In genomic region chr9:18393340-18394130, GRCh38 we compare ENCODE assay signal across 9 cellular contexts.
A peak's percentile ranks its signal among the peaks of the same experiment; 100 is the strongest.
DNase-seq lines count a peak whose midpoint lies in the region; ATAC-seq and TF ChIP-seq lines count a peak whose summit lies in the region.
"Had no signal": no experiment of that assay in that cellular context is flagged by ENCODE, and none has a peak within 500 bp of the region (broad histone marks: within the 10 kb centered on the region; RNA-seq: fewer than 3 reads in every experiment).

No MANE protein-coding gene starts in this region.

- 70 to 86% (median 74%) methylated on average over 4 of the region's 4 CpGs for WGBS in spleen, 5 donors

- no peak overlapping the region for H3K4me3 Mint-ChIP-seq in activated naive CD8-positive, alpha-beta T cell treated with anti-CD3 and anti-CD28 coated beads, Interleukin-2, amount 50 U/mL, for 24 hours
- H3K4me3 Mint-ChIP-seq: dendritic cell treated with granulocyte-macrophage colony-stimulating factor and Interleukin-4, amounts not matched to agents 40 ng/mL and 50 ng/mL, for 4 days had no signal

- no peaks in the 10 kb centered on the region for H3K36me3 ChIP-seq in mucosa of rectum (ENCODE audit: control insufficient read depth in 2 of 2, insufficient read depth in 2 of 2, low read length in 2 of 2)
- H3K36me3 ChIP-seq in spleen = no peaks in the 10 kb centered on the region

- intact Hi-C loops in spleen (cut with DNase I; ENCODE audit: low total_unique reads) = no loop called here

- no peaks in the 10 kb centered on the region for H3K27me3 Mint-ChIP-seq in activated naive CD8-positive, alpha-beta T cell treated with anti-CD3 and anti-CD28 coated beads, Interleukin-2, amount 50 U/mL, for 24 hours
- H3K27me3 Mint-ChIP-seq: dendritic cell treated with granulocyte-macrophage colony-stimulating factor and Interleukin-4, amounts not matched to agents 40 ng/mL and 50 ng/mL, for 4 days had no signal

- H3K9me3 ChIP-seq in mucosa of rectum (ENCODE audit: control insufficient read depth in 2 of 2, low read length in 2 of 2) (no peaks in the 10 kb centered on the region), spleen (no peaks in the 10 kb centered on the region)

- no peak overlapping the region for H3K27ac Mint-ChIP-seq in activated naive CD8-positive, alpha-beta T cell treated with anti-CD3 and anti-CD28 coated beads, Interleukin-2, amount 50 U/mL, for 24 hours
- H3K27ac Mint-ChIP-seq: dendritic cell treated with granulocyte-macrophage colony-stimulating factor and Interleukin-4, amounts not matched to agents 40 ng/mL and 50 ng/mL, for 4 days had no signal

- no peaks in the 10 kb centered on the region for H3K27me3 ChIP-seq in mucosa of rectum (ENCODE audit: control insufficient read depth in 2 of 2, insufficient read depth in 2 of 2, low read length in 2 of 2)
- H3K27me3 ChIP-seq in spleen (replicated peaks in 1 of 7) = no peaks in the 10 kb centered on the region

- DNase-seq in GM04503 (ENCODE audit: low read depth) (peak; percentile 92), NCI-H2196 (lab: John Stamatoyannopoulos, UW; ENCODE audit: unreplicated experiment) (peak; percentile 99), dedifferentiated amniotic fluid mesenchymal stem cell (ENCODE audit: extremely low spot score) (peak; percentile 83), spleen (no peak), SIG-M5 treated with dmso at 0.1 percent for 504 hours (lab: John Stamatoyannopoulos, UW; ENCODE audit: unreplicated experiment) (no peak)
- DNase-seq in stimulated activated naive CD4-positive, alpha-beta T cell treated with Interleukin-2 at 50 U/mL for 16 hours (lab: John Stamatoyannopoulos, UW) = no peak
- no peak for DNase-seq in activated naive CD8-positive, alpha-beta T cell treated with anti-CD3 and anti-CD28 coated beads, Interleukin-2, amount 50 U/mL, for 24 hours

- no peaks in the 10 kb centered on the region for H3K4me1 Mint-ChIP-seq in activated naive CD8-positive, alpha-beta T cell treated with anti-CD3 and anti-CD28 coated beads, Interleukin-2, amount 50 U/mL, for 24 hours

- ATAC-seq in activated naive CD8-positive, alpha-beta T cell treated with anti-CD3 and anti-CD28 coated beads, Interleukin-2, amount 50 U/mL, for 24 hours = no peak

- TF ChIP-seq POLR2A in spleen (IDR thresholded peaks at IDR 0.05) = no peak

- no peaks in the 10 kb centered on the region for H3K36me3 Mint-ChIP-seq in activated naive CD8-positive, alpha-beta T cell treated with anti-CD3 and anti-CD28 coated beads, Interleukin-2, amount 50 U/mL, for 24 hours (ENCODE audit: low read depth)

- no peak for TF ChIP-seq CTCF in spleen (IDR thresholded peaks at IDR 0.05 in 8 of 11, conservative IDR thresholded peaks at IDR 0.05 in 3 of 11)

- no peaks in the 10 kb centered on the region for H3K9me3 Mint-ChIP-seq in activated naive CD8-positive, alpha-beta T cell treated with anti-CD3 and anti-CD28 coated beads, Interleukin-2, amount 50 U/mL, for 24 hours
- H3K9me3 Mint-ChIP-seq: dendritic cell treated with granulocyte-macrophage colony-stimulating factor and Interleukin-4, amounts not matched to agents 40 ng/mL and 50 ng/mL, for 4 days had no signal

- no peak overlapping the region for H3K9ac ChIP-seq in mucosa of rectum (ENCODE audit: low read depth in 1 of 2, low read length in 2 of 2)

- peaks cover 0 to 7% of the 10 kb centered on the region in 2 donors for H3K4me1 ChIP-seq in mucosa of rectum (ENCODE audit: control insufficient read depth in 2 of 2, insufficient read depth in 2 of 2, low read length in 2 of 2)
- H3K4me1 ChIP-seq in spleen = no peaks in the 10 kb centered on the region

- H3K4me3 ChIP-seq in mucosa of rectum (ENCODE audit: low read length in 2 of 2) = no peak overlapping the region
- H3K4me3 ChIP-seq in spleen = no peak overlapping the region

- peak overlapping the region; percentile 29 to 58 for H3K27ac ChIP-seq in mucosa of rectum (ENCODE audit: low read depth in 2 of 2, low read length in 2 of 2)
- no peak overlapping the region for H3K27ac ChIP-seq in spleen

Comparison
In these comparisons a context has a peak if more than half of its experiments do, and no peak if none do; other contexts are left out.
1. DNase-seq: peak in GM04503 (single experiment), NCI-H2196 (single experiment) and dedifferentiated amniotic fluid mesenchymal stem cell (single experiment); none in stimulated activated naive CD4-positive, alpha-beta T cell treated with Interleukin-2 at 50 U/mL for 16 hours (single experiment), spleen (single experiment), SIG-M5 treated with dmso at 0.1 percent for 504 hours (single experiment) and activated naive CD8-positive, alpha-beta T cell treated with anti-CD3 and anti-CD28 coated beads, Interleukin-2, amount 50 U/mL, for 24 hours (single experiment).
2. H3K27ac ChIP-seq: peak in mucosa of rectum (2 of 2); none in spleen (0 of 8).